25 cellular contexts compared by ENCODE assay signal in the genomic region with DNA sequence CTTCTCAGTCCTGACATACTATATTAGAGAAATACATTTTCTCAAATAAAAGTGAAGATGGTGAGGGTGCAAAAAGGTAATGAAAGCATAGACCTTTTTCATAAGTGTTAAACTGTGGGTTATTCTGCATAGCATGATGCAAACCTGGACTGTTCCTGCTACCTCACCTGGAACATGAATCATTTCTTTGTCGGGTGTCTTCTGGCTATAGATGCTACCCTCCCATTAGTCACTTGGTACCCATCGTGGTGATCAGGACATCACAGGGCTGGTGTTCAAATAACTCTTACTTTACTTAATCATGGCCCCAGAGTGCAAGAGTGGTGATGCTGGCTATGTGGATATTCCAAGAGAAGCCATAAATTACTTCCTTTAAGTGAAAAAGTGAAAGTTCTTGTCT.
"Had no signal": no experiment of that assay in that cellular context is flagged by ENCODE, and none has a peak within 500 bp of the region (broad histone marks: within the 10 kb centered on the region; RNA-seq: fewer than 3 reads in every experiment).

No MANE protein-coding gene starts in this region.

- H3K27ac ChIP-seq: neural progenitor cell, ovary, parathyroid adenoma, psoas muscle, right lobe of liver, sigmoid colon, stomach, thoracic aorta, thyroid gland, tibial nerve, upper lobe of left lung had no signal

- H2AFZ ChIP-seq: neural progenitor cell, parathyroid adenoma had no signal

- FAIRE-seq: small intestine, urothelium cell line had no signal

- H3K27me3 ChIP-seq: neural progenitor cell, ovary, right lobe of liver, sigmoid colon, stomach, thyroid gland, tibial nerve, upper lobe of left lung had no signal

- H3K36me3 ChIP-seq: neural progenitor cell, ovary, right lobe of liver, sigmoid colon, stomach, thoracic aorta, thyroid gland, tibial nerve, upper lobe of left lung had no signal

- H3K9ac ChIP-seq: neural progenitor cell, parathyroid adenoma had no signal

- ATAC-seq: natural killer cell; psoas muscle; right cardiac atrium; right lobe of liver; stimulated activated effector memory CD8-positive, alpha-beta T cell treated with anti-CD3 and anti-CD28 coated beads, Interleukin-12 subunit alpha, Interleukin-12 subunit beta, amount 100 ng/mL, for 72 hours; stimulated activated naive B cell treated with anti-CD40 and anti-IgM and Interleukin-4, amounts not matched to agents 10 μg/mL and 1 μg/mL and 100 μg/mL, for 72 hours had no signal

- H3K9me3 ChIP-seq: ovary, psoas muscle, right lobe of liver, sigmoid colon, thoracic aorta, thyroid gland, upper lobe of left lung had no signal

- H3K79me2 ChIP-seq: parathyroid adenoma had no signal

- H3K4me2 ChIP-seq: neural progenitor cell had no signal

- DNase-seq: natural killer cell; occipital lobe; ovary; posterior cingulate gyrus; psoas muscle; right cardiac atrium; right lobe of liver; sigmoid colon; small intestine; stimulated activated CD4-positive, alpha-beta T cell treated with anti-CD3 and anti-CD28 coated beads, Interleukin-15, amount 100 ng/mL, for 24 hours; stimulated activated CD4-positive, alpha-beta T cell treated with anti-CD3 and anti-CD28 coated beads, Interleukin-2, amount 100 ng/mL, for 24 hours; stimulated activated CD4-positive, alpha-beta T cell treated with anti-CD3 and anti-CD28 coated beads, Interleukin-2, amount 100 ng/mL, for 48 hours; stimulated activated CD4-positive, alpha-beta T cell treated with anti-CD3 and anti-CD28 coated beads, Interleukin-4, amount 100 ng/mL, for 24 hours; stimulated activated naive B cell treated with anti-CD40 and anti-IgM and Interleukin-4, amounts not matched to agents 10 μg/mL and 1 μg/mL and 100 μg/mL, for 72 hours; stimulated activated naive CD4-positive, alpha-beta T cell treated with Interleukin-2 at 50 U/mL for 16 hours; stomach; thyroid gland; trophoblast cell; upper lobe of left lung had no signal

- H3K4me1 ChIP-seq: neural progenitor cell, parathyroid adenoma, psoas muscle, right lobe of liver, sigmoid colon, stomach, thyroid gland, tibial nerve, upper lobe of left lung had no signal

- H3K4me3 ChIP-seq: neural progenitor cell, ovary, psoas muscle, right lobe of liver, sigmoid colon, stomach, thoracic aorta, thyroid gland, tibial nerve, upper lobe of left lung had no signal
